ENCODE assay signal across 1 cellular context in the genomic region with DNA sequence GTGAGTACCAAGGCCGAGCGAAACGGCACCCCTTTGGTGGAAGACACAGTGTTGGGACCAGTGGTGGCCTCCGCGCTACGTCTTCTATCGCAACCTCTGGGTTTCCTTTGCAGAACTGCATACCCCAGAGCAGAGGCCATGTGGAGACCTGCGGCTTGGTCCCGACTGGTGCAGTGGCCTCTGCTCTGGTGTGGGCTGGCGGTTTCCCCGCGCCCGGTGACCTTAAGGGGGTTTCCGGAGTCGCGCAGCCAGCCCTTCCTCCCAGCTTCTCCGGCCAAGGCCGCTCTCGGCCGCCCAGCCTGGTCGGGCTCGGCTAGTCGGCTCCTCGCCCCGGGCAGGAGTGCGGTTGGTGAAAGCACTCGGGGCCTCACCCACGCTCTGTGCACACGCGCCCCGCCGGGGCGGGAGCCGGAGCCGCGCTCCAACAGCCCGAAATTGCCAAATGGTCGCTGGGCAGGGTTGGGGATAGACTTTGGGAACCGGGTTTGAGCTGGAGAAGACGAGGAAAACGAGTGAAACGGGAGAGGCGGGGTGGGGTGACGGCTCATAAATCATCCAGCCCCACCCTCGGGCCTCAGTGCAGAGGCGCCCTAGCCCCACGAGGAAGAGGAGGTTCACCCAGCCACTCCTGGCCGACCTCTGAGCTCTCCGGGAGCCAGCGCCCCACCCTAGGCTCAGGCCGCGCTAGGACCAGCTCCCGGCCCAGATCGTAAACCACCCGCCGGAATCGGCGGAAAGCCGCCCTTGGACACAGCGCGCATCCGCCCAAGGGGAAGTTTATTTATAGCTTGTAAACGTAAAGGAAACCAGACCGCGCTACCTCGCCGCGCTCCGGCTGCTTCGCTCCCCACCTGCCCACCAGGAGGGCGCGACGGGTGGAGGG.
TF ChIP-seq lines count a peak whose summit lies in the region.

No MANE protein-coding gene starts in this region.

TF ChIP-seq in HepG2, 621 proteins besides CTCF, POLR2A, EP300 and RAD21 (continued from another document):
- TF ChIP-seq, protein P1, sequence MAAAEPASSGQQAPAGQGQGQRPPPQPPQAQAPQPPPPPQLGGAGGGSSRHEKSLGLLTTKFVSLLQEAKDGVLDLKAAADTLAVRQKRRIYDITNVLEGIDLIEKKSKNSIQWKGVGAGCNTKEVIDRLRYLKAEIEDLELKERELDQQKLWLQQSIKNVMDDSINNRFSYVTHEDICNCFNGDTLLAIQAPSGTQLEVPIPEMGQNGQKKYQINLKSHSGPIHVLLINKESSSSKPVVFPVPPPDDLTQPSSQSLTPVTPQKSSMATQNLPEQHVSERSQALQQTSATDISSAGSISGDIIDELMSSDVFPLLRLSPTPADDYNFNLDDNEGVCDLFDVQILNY (CRISPR knock-in tag; conservative IDR thresholded peaks at IDR 0.05), result no peak
- TF ChIP-seq, protein P2, sequence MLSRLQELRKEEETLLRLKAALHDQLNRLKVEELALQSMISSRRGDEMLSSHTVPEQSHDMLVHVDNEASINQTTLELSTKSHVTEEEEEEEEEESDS (CRISPR knock-in tag; IDR thresholded peaks at IDR 0.05; ENCODE audit: borderline replicate concordance), result no peak
- TF ChIP-seq, protein P3, sequence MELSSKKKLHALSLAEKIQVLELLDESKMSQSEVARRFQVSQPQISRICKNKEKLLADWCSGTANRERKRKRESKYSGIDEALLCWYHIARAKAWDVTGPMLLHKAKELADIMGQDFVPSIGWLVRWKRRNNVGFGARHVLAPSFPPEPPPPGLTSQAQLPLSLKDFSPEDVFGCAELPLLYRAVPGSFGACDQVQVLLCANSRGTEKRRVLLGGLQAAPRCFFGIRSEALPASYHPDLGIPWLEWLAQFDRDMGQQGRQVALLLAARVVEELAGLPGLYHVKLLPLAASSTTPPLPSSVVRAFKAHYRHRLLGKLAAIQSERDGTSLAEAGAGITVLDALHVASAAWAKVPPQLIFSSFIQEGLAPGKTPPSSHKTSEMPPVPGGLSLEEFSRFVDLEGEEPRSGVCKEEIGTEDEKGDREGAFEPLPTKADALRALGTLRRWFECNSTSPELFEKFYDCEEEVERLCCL (CRISPR knock-in tag; IDR thresholded peaks at IDR 0.05; ENCODE audit: borderline replicate concordance), result no peak
- TF ChIP-seq, protein P4, sequence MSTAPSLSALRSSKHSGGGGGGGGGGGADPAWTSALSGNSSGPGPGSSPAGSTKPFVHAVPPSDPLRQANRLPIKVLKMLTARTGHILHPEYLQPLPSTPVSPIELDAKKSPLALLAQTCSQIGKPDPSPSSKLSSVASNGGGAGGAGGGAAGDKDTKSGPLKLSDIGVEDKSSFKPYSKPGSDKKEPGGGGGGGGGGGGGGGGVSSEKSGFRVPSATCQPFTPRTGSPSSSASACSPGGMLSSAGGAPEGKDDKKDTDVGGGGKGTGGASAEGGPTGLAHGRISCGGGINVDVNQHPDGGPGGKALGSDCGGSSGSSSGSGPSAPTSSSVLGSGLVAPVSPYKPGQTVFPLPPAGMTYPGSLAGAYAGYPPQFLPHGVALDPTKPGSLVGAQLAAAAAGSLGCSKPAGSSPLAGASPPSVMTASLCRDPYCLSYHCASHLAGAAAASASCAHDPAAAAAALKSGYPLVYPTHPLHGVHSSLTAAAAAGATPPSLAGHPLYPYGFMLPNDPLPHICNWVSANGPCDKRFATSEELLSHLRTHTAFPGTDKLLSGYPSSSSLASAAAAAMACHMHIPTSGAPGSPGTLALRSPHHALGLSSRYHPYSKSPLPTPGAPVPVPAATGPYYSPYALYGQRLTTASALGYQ (CRISPR knock-in tag; IDR thresholded peaks at IDR 0.05), result no peak
- TF ChIP-seq, protein P5, sequence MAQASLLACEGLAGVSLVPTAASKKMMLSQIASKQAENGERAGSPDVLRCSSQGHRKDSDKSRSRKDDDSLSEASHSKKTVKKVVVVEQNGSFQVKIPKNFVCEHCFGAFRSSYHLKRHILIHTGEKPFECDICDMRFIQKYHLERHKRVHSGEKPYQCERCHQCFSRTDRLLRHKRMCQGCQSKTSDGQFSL (CRISPR knock-in tag; IDR thresholded peaks at IDR 0.05), result no peak
- TF ChIP-seq ZNF180 (CRISPR knock-in tag; IDR thresholded peaks at IDR 0.05; ENCODE audit: borderline replicate concordance, low read depth), result no peak
- TF ChIP-seq HNRNPK (IDR thresholded peaks at IDR 0.05; ENCODE audit: low read depth, low read length, poor library complexity, severe bottlenecking), result peak; percentile 33
- no peak for TF ChIP-seq ZNF432 (CRISPR knock-in tag; IDR thresholded peaks at IDR 0.05; ENCODE audit: borderline replicate concordance)
- no peak for TF ChIP-seq NR1H2 (CRISPR knock-in tag; IDR thresholded peaks at IDR 0.05; ENCODE audit: borderline replicate concordance, low read depth)
- TF ChIP-seq, protein P6, sequence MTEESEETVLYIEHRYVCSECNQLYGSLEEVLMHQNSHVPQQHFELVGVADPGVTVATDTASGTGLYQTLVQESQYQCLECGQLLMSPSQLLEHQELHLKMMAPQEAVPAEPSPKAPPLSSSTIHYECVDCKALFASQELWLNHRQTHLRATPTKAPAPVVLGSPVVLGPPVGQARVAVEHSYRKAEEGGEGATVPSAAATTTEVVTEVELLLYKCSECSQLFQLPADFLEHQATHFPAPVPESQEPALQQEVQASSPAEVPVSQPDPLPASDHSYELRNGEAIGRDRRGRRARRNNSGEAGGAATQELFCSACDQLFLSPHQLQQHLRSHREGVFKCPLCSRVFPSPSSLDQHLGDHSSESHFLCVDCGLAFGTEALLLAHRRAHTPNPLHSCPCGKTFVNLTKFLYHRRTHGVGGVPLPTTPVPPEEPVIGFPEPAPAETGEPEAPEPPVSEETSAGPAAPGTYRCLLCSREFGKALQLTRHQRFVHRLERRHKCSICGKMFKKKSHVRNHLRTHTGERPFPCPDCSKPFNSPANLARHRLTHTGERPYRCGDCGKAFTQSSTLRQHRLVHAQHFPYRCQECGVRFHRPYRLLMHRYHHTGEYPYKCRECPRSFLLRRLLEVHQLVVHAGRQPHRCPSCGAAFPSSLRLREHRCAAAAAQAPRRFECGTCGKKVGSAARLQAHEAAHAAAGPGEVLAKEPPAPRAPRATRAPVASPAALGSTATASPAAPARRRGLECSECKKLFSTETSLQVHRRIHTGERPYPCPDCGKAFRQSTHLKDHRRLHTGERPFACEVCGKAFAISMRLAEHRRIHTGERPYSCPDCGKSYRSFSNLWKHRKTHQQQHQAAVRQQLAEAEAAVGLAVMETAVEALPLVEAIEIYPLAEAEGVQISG (CRISPR knock-in tag; IDR thresholded peaks at IDR 0.05), result no peak; the same call in 1 of the 2 replicates
- TF ChIP-seq, protein P7, sequence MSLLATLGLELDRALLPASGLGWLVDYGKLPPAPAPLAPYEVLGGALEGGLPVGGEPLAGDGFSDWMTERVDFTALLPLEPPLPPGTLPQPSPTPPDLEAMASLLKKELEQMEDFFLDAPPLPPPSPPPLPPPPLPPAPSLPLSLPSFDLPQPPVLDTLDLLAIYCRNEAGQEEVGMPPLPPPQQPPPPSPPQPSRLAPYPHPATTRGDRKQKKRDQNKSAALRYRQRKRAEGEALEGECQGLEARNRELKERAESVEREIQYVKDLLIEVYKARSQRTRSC (CRISPR knock-in tag; IDR thresholded peaks at IDR 0.05; ENCODE audit: low read depth), result no peak
- no peak for TF ChIP-seq PAWR (CRISPR knock-in tag; IDR thresholded peaks at IDR 0.05; ENCODE audit: borderline replicate concordance)
- TF ChIP-seq, protein P8, sequence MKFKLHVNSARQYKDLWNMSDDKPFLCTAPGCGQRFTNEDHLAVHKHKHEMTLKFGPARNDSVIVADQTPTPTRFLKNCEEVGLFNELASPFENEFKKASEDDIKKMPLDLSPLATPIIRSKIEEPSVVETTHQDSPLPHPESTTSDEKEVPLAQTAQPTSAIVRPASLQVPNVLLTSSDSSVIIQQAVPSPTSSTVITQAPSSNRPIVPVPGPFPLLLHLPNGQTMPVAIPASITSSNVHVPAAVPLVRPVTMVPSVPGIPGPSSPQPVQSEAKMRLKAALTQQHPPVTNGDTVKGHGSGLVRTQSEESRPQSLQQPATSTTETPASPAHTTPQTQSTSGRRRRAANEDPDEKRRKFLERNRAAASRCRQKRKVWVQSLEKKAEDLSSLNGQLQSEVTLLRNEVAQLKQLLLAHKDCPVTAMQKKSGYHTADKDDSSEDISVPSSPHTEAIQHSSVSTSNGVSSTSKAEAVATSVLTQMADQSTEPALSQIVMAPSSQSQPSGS (CRISPR knock-in tag; IDR thresholded peaks at IDR 0.05), result 0 out of 2 replicates have a peak, but pooled peaks have one; percentile 23
- TF ChIP-seq, protein P9, sequence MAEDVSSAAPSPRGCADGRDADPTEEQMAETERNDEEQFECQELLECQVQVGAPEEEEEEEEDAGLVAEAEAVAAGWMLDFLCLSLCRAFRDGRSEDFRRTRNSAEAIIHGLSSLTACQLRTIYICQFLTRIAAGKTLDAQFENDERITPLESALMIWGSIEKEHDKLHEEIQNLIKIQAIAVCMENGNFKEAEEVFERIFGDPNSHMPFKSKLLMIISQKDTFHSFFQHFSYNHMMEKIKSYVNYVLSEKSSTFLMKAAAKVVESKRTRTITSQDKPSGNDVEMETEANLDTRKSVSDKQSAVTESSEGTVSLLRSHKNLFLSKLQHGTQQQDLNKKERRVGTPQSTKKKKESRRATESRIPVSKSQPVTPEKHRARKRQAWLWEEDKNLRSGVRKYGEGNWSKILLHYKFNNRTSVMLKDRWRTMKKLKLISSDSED (CRISPR knock-in tag; IDR thresholded peaks at IDR 0.05), result no peak
- TF ChIP-seq ETV6 (CRISPR knock-in tag; conservative IDR thresholded peaks at IDR 0.05), result no peak
- TF ChIP-seq, protein P10, sequence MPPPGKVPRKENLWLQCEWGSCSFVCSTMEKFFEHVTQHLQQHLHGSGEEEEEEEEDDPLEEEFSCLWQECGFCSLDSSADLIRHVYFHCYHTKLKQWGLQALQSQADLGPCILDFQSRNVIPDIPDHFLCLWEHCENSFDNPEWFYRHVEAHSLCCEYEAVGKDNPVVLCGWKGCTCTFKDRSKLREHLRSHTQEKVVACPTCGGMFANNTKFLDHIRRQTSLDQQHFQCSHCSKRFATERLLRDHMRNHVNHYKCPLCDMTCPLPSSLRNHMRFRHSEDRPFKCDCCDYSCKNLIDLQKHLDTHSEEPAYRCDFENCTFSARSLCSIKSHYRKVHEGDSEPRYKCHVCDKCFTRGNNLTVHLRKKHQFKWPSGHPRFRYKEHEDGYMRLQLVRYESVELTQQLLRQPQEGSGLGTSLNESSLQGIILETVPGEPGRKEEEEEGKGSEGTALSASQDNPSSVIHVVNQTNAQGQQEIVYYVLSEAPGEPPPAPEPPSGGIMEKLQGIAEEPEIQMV (CRISPR knock-in tag; IDR thresholded peaks at IDR 0.05; ENCODE audit: low read depth), result 0 out of 2 replicates have a peak, but pooled peaks have one; percentile 45
- no peak for TF ChIP-seq ZNF292 (CRISPR knock-in tag; IDR thresholded peaks at IDR 0.05; ENCODE audit: borderline replicate concordance, low read depth)
- TF ChIP-seq MATR3 (CRISPR knock-in tag; IDR thresholded peaks at IDR 0.05), result no peak
- no peak for TF ChIP-seq NCOR1 (IDR thresholded peaks at IDR 0.05; ENCODE audit: borderline replicate concordance, low read length)
- TF ChIP-seq, protein P11, sequence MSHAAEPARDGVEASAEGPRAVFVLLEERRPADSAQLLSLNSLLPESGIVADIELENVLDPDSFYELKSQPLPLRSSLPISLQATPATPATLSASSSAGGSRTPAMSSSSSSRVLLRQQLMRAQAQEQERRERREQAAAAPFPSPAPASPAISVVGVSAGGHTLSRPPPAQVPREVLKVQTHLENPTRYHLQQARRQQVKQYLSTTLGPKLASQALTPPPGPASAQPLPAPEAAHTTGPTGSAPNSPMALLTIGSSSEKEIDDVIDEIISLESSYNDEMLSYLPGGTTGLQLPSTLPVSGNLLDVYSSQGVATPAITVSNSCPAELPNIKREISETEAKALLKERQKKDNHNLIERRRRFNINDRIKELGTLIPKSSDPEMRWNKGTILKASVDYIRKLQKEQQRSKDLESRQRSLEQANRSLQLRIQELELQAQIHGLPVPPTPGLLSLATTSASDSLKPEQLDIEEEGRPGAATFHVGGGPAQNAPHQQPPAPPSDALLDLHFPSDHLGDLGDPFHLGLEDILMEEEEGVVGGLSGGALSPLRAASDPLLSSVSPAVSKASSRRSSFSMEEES (CRISPR knock-in tag; IDR thresholded peaks at IDR 0.05), result no peak
- TF ChIP-seq ZNF101 (CRISPR knock-in tag; IDR thresholded peaks at IDR 0.05; ENCODE audit: borderline replicate concordance, low read depth), result no peak
- peak; percentile 5 for TF ChIP-seq AGO2 (optimal IDR thresholded peaks at IDR 0.05; ENCODE audit: low read depth, low read length)
- TF ChIP-seq ZNF431 (CRISPR knock-in tag; IDR thresholded peaks at IDR 0.05; ENCODE audit: borderline replicate concordance, low read depth), result no peak
- TF ChIP-seq XBP1 (CRISPR knock-in tag; IDR thresholded peaks at IDR 0.05), result no peak
- TF ChIP-seq SMAD9 (CRISPR knock-in tag; IDR thresholded peaks at IDR 0.05), result no peak
- no peak for TF ChIP-seq SYNCRIP (IDR thresholded peaks at IDR 0.05; ENCODE audit: insufficient read depth, low read depth, low read length)
- no peak for TF ChIP-seq ZNF598 (CRISPR knock-in tag; IDR thresholded peaks at IDR 0.05; ENCODE audit: borderline replicate concordance)
- no peak for TF ChIP-seq FOXJ3 (CRISPR knock-in tag; IDR thresholded peaks at IDR 0.05; ENCODE audit: borderline replicate concordance)
- no peak for TF ChIP-seq DNMT1 (CRISPR knock-in tag; IDR thresholded peaks at IDR 0.05)
- TF ChIP-seq ZNF207 (IDR thresholded peaks at IDR 0.05; ENCODE audit: borderline replicate concordance), result no peak
- TF ChIP-seq, protein P12, sequence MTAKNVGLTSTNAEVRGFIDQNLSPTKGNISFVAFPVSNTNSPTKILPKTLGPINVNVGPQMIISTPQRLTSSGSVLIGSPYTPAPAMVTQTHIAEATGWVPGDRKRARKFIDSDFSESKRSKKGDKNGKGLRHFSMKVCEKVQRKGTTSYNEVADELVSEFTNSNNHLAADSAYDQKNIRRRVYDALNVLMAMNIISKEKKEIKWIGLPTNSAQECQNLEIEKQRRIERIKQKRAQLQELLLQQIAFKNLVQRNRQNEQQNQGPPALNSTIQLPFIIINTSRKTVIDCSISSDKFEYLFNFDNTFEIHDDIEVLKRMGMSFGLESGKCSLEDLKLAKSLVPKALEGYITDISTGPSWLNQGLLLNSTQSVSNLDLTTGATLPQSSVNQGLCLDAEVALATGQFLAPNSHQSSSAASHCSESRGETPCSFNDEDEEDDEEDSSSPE (CRISPR knock-in tag; IDR thresholded peaks at IDR 0.05), result 0 out of 2 replicates have a peak, but pooled peaks have one; percentile 13
